1 cellular context compared by ENCODE assay signal in the genomic region with DNA sequence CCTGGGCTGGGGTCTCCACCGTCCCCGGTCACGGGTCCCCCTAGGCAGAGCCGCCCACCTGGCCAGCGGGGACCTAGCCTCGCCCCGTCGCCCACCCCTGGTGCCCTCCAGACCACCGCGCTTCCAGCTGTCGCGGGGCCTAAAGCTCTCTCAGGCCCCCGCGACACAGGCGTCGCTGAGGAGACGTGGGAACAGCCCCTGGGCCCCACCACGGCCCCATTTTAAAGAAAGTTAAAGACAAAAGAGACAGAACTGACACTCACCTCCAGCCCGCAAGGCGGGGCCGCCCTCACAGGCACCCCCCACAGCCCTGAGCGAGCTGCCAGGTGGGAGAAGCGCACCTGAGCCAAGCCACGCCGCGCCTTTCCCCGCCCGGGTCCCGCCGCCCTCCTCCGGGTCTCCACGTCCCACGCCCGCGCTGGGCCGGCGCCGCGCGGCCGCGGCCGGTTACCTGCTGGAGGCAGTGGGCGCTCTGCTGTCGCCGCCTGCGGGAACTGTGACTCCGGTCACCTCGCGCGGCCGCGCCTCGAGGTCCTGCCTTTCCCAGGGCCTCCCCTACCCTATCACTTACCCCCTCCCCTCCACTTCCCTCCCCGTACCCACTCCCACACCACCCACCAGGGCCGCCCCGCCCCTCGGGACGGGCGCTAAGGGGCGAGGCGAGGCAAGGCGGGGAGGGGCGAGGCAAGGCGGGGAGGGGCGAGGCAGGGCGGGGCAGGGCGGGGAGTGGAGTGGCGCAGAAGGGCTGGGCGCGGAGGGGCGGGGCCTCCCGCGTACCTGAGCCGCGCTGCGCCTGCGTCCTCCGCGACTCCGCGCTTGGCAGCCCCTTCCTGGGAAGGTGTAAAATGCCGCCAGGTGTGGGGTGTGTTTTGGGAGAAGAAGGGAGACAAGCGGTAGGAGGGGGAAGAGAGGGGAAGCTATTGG.
TF ChIP-seq lines count a peak whose summit lies in the region.

No MANE protein-coding gene starts in this region.

TF ChIP-seq in SK-N-SH treated with all-trans-retinoic acid at 6 μM for 48 hours, 23 proteins besides CTCF, POLR2A, EP300 and RAD21 (continued from another document):
- TF ChIP-seq POU6F1 (CRISPR knock-in tag; IDR thresholded peaks at IDR 0.05; ENCODE audit: borderline replicate concordance, low read depth) (no peak), ZFP3 (CRISPR knock-in tag; IDR thresholded peaks at IDR 0.05) (no peak), TOX (CRISPR knock-in tag; IDR thresholded peaks at IDR 0.05; ENCODE audit: borderline replicate concordance) (no peak), CSRNP3 (CRISPR knock-in tag; IDR thresholded peaks at IDR 0.05) (no peak), OSR1 (CRISPR knock-in tag; IDR thresholded peaks at IDR 0.05) (no peak)
